Comparison of ENCODE assay signal across 2 cellular contexts in the genomic region with DNA sequence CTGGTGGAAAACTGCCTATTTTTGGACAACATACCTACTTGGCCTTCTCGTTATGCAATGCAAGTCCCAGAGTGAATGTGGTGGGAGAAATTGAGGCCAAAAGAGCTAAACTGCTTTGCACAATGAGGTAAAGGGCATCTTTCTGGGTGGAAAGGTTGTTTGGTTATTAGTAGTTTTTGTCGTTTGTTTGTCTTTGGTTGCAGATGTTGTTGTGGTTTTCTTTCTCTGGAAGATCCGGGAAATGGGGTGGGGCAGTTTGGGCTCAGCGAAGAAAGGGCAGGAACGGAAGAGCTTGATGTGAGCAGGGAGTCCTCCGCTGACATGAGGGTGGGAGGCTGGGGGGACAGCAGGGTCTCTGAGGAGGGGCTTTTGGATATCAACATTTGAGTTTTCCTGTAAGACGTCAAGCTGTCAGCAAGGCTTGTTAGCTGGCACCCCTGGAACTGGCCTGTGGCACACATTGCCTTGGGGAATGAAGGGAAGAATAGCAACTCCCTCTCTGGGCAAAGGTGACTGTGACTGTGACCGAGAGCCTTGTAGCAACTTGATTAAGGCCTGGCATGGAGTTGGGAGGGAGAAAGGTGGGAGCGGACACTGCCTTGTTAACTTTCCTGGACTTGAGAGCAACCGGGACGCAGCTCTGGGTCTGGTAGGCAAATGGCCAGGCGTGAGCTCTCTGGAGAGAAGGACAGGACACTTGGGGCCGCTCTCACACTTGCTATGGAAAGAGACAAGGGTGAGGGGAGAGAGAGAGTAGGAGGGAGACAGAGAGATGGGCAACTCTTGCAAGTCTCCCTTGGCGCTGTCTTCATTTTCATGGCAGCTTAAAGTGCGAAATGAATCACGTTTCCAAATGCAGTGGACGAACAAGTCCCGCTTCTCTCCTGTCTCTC.
TF ChIP-seq lines count a peak whose summit lies in the region.

No MANE protein-coding gene starts in this region.

TF ChIP-seq in SK-N-SH, 30 proteins besides CTCF, POLR2A, EP300 and RAD21:
- peak; percentile 49; the same call in 1 of the 2 replicates for TF ChIP-seq SMC3 (IDR thresholded peaks at IDR 0.05; ENCODE audit: low read depth, low read length)
- TF ChIP-seq, protein P1, sequence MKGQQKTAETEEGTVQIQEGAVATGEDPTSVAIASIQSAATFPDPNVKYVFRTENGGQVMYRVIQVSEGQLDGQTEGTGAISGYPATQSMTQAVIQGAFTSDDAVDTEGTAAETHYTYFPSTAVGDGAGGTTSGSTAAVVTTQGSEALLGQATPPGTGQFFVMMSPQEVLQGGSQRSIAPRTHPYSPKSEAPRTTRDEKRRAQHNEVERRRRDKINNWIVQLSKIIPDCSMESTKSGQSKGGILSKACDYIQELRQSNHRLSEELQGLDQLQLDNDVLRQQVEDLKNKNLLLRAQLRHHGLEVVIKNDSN (IDR thresholded peaks at IDR 0.05; ENCODE audit: borderline replicate concordance, low read depth), result no peak
TF ChIP-seq in SK-N-SH: peak in this region for 1.

TF ChIP-seq in SK-N-SH treated with all-trans-retinoic acid at 6 μM for 48 hours, 23 proteins besides CTCF, POLR2A, EP300 and RAD21:
- TF ChIP-seq ZFP30 (CRISPR knock-in tag; IDR thresholded peaks at IDR 0.05), result no peak
- TF ChIP-seq, protein P2, sequence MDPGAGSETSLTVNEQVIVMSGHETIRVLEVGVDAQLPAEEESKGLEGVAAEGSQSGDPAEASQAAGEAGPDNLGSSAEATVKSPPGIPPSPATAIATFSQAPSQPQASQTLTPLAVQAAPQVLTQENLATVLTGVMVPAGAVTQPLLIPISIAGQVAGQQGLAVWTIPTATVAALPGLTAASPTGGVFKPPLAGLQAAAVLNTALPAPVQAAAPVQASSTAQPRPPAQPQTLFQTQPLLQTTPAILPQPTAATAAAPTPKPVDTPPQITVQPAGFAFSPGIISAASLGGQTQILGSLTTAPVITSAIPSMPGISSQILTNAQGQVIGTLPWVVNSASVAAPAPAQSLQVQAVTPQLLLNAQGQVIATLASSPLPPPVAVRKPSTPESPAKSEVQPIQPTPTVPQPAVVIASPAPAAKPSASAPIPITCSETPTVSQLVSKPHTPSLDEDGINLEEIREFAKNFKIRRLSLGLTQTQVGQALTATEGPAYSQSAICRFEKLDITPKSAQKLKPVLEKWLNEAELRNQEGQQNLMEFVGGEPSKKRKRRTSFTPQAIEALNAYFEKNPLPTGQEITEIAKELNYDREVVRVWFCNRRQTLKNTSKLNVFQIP (CRISPR knock-in tag; IDR thresholded peaks at IDR 0.05; ENCODE audit: borderline replicate concordance, low read depth), result no peak
- no peak for TF ChIP-seq ZNF70 (CRISPR knock-in tag; IDR thresholded peaks at IDR 0.05)
- no peak for TF ChIP-seq ZNF565 (CRISPR knock-in tag; conservative IDR thresholded peaks at IDR 0.05; ENCODE audit: low read depth)
- TF ChIP-seq BACH2 (CRISPR knock-in tag; IDR thresholded peaks at IDR 0.05; ENCODE audit: borderline replicate concordance), result no peak
- TF ChIP-seq GLIS3 (CRISPR knock-in tag; IDR thresholded peaks at IDR 0.05), result no peak
- TF ChIP-seq, protein P3, sequence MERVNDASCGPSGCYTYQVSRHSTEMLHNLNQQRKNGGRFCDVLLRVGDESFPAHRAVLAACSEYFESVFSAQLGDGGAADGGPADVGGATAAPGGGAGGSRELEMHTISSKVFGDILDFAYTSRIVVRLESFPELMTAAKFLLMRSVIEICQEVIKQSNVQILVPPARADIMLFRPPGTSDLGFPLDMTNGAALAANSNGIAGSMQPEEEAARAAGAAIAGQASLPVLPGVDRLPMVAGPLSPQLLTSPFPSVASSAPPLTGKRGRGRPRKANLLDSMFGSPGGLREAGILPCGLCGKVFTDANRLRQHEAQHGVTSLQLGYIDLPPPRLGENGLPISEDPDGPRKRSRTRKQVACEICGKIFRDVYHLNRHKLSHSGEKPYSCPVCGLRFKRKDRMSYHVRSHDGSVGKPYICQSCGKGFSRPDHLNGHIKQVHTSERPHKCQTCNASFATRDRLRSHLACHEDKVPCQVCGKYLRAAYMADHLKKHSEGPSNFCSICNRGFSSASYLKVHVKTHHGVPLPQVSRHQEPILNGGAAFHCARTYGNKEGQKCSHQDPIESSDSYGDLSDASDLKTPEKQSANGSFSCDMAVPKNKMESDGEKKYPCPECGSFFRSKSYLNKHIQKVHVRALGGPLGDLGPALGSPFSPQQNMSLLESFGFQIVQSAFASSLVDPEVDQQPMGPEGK (CRISPR knock-in tag; IDR thresholded peaks at IDR 0.05; ENCODE audit: borderline replicate concordance), result no peak
- TF ChIP-seq ZFP3 (CRISPR knock-in tag; IDR thresholded peaks at IDR 0.05), result no peak
- no peak for TF ChIP-seq ZNF8 (CRISPR knock-in tag; IDR thresholded peaks at IDR 0.05)
